ENCODE assay signal across 24 cellular contexts in genomic region chr9:80995759-80996158, GRCh38.
DNase-seq lines count a peak whose midpoint lies in the region; ATAC-seq, FAIRE-seq and TF ChIP-seq lines count a peak whose summit lies in the region.
"Had no signal": no experiment of that assay in that cellular context is flagged by ENCODE, and none has a peak within 500 bp of the region (broad histone marks: within the 10 kb centered on the region; RNA-seq: fewer than 3 reads in every experiment).

No MANE protein-coding gene starts in this region.

- DNase-seq in AG04449 (ENCODE audit: low read depth, low spot score) (peak; percentile 21), HT1080 (ENCODE audit: low read depth) (peak; percentile 25), astrocyte (ENCODE audit: low read depth) (peak; percentile 59), fibroblast of villous mesenchyme (ENCODE audit: low read depth) (peak; percentile 59), NAMALWA (ENCODE audit: low spot score) (no peak), tibial artery (no peak), ureter (ENCODE audit: low spot score) (no peak)
- DNase-seq: activated CD4-positive, alpha-beta T cell treated with anti-CD3 and anti-CD28 coated beads, Interleukin-2, amount 50 U/mL, for 1 hour; activated naive CD8-positive, alpha-beta T cell treated with anti-CD3 and anti-CD28 coated beads, Interleukin-2, amount 10 ng/mL, durations not matched to agents 7 days and 5 days; activated T-cell treated with anti-CD3 and anti-CD28 coated beads, Interleukin-2, amount 50 U/mL, for 72 hours; CD8-positive, alpha-beta memory T cell; hippocampal formation; left lung; NCI-H510A; ovary; SK-N-SH had no signal

- H3K27me3 ChIP-seq in astrocyte (ENCODE audit: insufficient read depth, low read length) (no peaks in the 10 kb centered on the region), tibial artery (no peaks in the 10 kb centered on the region)
- H3K27me3 ChIP-seq: left lung, ovary had no signal

- no peak overlapping the region for H3K4me3 ChIP-seq in AG04449 (ENCODE audit: low read depth, low read length)
- no peak overlapping the region for H3K4me3 ChIP-seq in astrocyte (ENCODE audit: insufficient read depth, low read depth, low read length)
- no peak overlapping the region for H3K4me3 ChIP-seq in fibroblast of villous mesenchyme (ENCODE audit: low read depth, low read length)
- H3K4me3 ChIP-seq in tibial artery: no peak overlapping the region
- H3K4me3 ChIP-seq: K562, left lung, ovary, skin epidermis had no signal

- H3K79me2 ChIP-seq in astrocyte (ENCODE audit: insufficient read depth, low read length): no peaks in the 10 kb centered on the region

- no peak overlapping the region for H3K9ac ChIP-seq in astrocyte (ENCODE audit: low read length)
- H3K9ac ChIP-seq: SK-N-SH had no signal

- H3K27me3 Mint-ChIP-seq in astrocyte (ENCODE audit: low read depth, unreplicated experiment): peaks cover 2% of the 10 kb centered on the region
- H3K27me3 Mint-ChIP-seq: CD8-positive, alpha-beta memory T cell; type B pancreatic cell had no signal

- no peak overlapping the region for H3K4me3 Mint-ChIP-seq in astrocyte (ENCODE audit: unreplicated experiment)
- H3K4me3 Mint-ChIP-seq: activated naive CD8-positive, alpha-beta T cell treated with anti-CD3 and anti-CD28 coated beads, Interleukin-2, amount 10 ng/mL, durations not matched to agents 7 days and 5 days; activated T-cell treated with anti-CD3 and anti-CD28 coated beads, Interleukin-2, amount 50 U/mL, for 72 hours; CD8-positive, alpha-beta memory T cell; stimulated activated effector memory CD8-positive, alpha-beta T cell treated with anti-CD3 and anti-CD28 coated beads, Interleukin-12 subunit alpha, Interleukin-12 subunit beta, amount 100 ng/mL, for 72 hours; type B pancreatic cell had no signal

- CTCF ChIA-PET in AG04449 (lab: Yijun Ruan, JAX): no interaction called here

- no peaks in the 10 kb centered on the region for H3K36me3 ChIP-seq in astrocyte (ENCODE audit: insufficient read depth, low read length)
- no peaks in the 10 kb centered on the region for H3K36me3 ChIP-seq in tibial artery
- H3K36me3 ChIP-seq: left lung, ovary had no signal

- peaks cover 2% of the 10 kb centered on the region for H3K9me3 Mint-ChIP-seq in astrocyte (ENCODE audit: unreplicated experiment)
- H3K9me3 Mint-ChIP-seq: type B pancreatic cell had no signal

- H3K27ac ChIP-seq in astrocyte (ENCODE audit: low read depth, low read length) (no peak overlapping the region), tibial artery (no peak overlapping the region)
- H3K27ac ChIP-seq: left lung, ovary, skin epidermis had no signal

- H3K36me3 Mint-ChIP-seq in astrocyte (ENCODE audit: low read depth, unreplicated experiment): no peaks in the 10 kb centered on the region
- H3K36me3 Mint-ChIP-seq: activated naive CD8-positive, alpha-beta T cell treated with anti-CD3 and anti-CD28 coated beads, Interleukin-2, amount 10 ng/mL, durations not matched to agents 7 days and 5 days; CD8-positive, alpha-beta memory T cell; stimulated activated effector memory CD8-positive, alpha-beta T cell treated with anti-CD3 and anti-CD28 coated beads, Interleukin-12 subunit alpha, Interleukin-12 subunit beta, amount 100 ng/mL, for 72 hours; type B pancreatic cell had no signal

- TF ChIP-seq CTCF in AG04449 (IDR thresholded peaks at IDR 0.05; ENCODE audit: insufficient read depth, low read length, missing control alignments) (no peak), astrocyte (IDR thresholded peaks at IDR 0.05; ENCODE audit: insufficient read depth, low read depth, low read length) (no peak), fibroblast of villous mesenchyme (IDR thresholded peaks at IDR 0.05; ENCODE audit: insufficient read depth, low read depth, low read length) (no peak), tibial artery (IDR thresholded peaks at IDR 0.05) (no peak)

- H3K27ac Mint-ChIP-seq in astrocyte (ENCODE audit: unreplicated experiment): peak overlapping the region; percentile 68
- H3K27ac Mint-ChIP-seq: activated naive CD8-positive, alpha-beta T cell treated with anti-CD3 and anti-CD28 coated beads, Interleukin-2, amount 10 ng/mL, durations not matched to agents 7 days and 5 days; activated T-cell treated with anti-CD3 and anti-CD28 coated beads, Interleukin-2, amount 50 U/mL, for 72 hours; CD8-positive, alpha-beta memory T cell; stimulated activated effector memory CD8-positive, alpha-beta T cell treated with anti-CD3 and anti-CD28 coated beads, Interleukin-12 subunit alpha, Interleukin-12 subunit beta, amount 100 ng/mL, for 72 hours; type B pancreatic cell had no signal

- H3K4me2 ChIP-seq in astrocyte (ENCODE audit: low read length): no peak overlapping the region
- H3K4me2 ChIP-seq: SK-N-SH had no signal

- no peak for ATAC-seq in activated CD4-positive, CD25-positive, alpha-beta regulatory T cell treated with anti-CD3 and anti-CD28 coated beads, Interleukin-2, amount 50 U/mL, for 24 hours
- ATAC-seq: activated T-cell treated with anti-CD3 and anti-CD28 coated beads, Interleukin-2, amount 50 U/mL, for 72 hours; K562; left lung; stimulated activated effector memory CD8-positive, alpha-beta T cell treated with anti-CD3 and anti-CD28 coated beads, Interleukin-12 subunit alpha, Interleukin-12 subunit beta, amount 100 ng/mL, for 72 hours had no signal

- intact Hi-C loops in tibial artery (cut with DNase I; ENCODE audit: low total_unique reads): no loop called here

- H4K20me1 ChIP-seq in astrocyte (ENCODE audit: insufficient read depth, low read length): no peaks in the 10 kb centered on the region

- POLR2A ChIA-PET in AG04449 (lab: Yijun Ruan, JAX): no interaction called here

- no peak for FAIRE-seq in astrocyte (lab: Jason Lieb, UNC)
- FAIRE-seq: A204.1, endothelial cell of umbilical vein, GM12892, K562 had no signal

- H2AFZ ChIP-seq in astrocyte (ENCODE audit: low read depth, low read length): no peak overlapping the region

- H3K4me1 ChIP-seq in astrocyte (ENCODE audit: insufficient read depth, low read length) (no peaks in the 10 kb centered on the region), tibial artery (no peaks in the 10 kb centered on the region)
- H3K4me1 ChIP-seq: left lung had no signal

- H3K9me3 ChIP-seq in astrocyte (ENCODE audit: insufficient read depth, low read depth, low read length): no peaks in the 10 kb centered on the region
- no peaks in the 10 kb centered on the region for H3K9me3 ChIP-seq in tibial artery
- H3K9me3 ChIP-seq: left lung, ovary, SK-N-SH had no signal

- peaks cover 8% of the 10 kb centered on the region for H3K4me1 Mint-ChIP-seq in astrocyte (ENCODE audit: low read depth, unreplicated experiment)
- H3K4me1 Mint-ChIP-seq: activated naive CD8-positive, alpha-beta T cell treated with anti-CD3 and anti-CD28 coated beads, Interleukin-2, amount 10 ng/mL, durations not matched to agents 7 days and 5 days; CD8-positive, alpha-beta memory T cell; stimulated activated effector memory CD8-positive, alpha-beta T cell treated with anti-CD3 and anti-CD28 coated beads, Interleukin-12 subunit alpha, Interleukin-12 subunit beta, amount 100 ng/mL, for 72 hours had no signal

Comparison
In these comparisons a context has a peak if more than half of its experiments do, and no peak if none do; other contexts are left out.
1. DNase-seq: peak in AG04449 (single experiment), HT1080 (single experiment), astrocyte (single experiment) and fibroblast of villous mesenchyme (single experiment); none in NAMALWA (single experiment), tibial artery (0 of 2) and ureter (single experiment).